ENCODE assay signal across 18 cellular contexts in genomic region chr1:243942196-243943150, GRCh38.
"Had no signal": no experiment of that assay in that cellular context is flagged by ENCODE, and none has a peak within 500 bp of the region (broad histone marks: within the 10 kb centered on the region; RNA-seq: fewer than 3 reads in every experiment).

No MANE protein-coding gene starts in this region.

- DNase-seq: activated B cell treated with CpG ODN at 0.5 μM for 24 hours; activated CD4-positive, alpha-beta memory T cell treated with anti-CD3 and anti-CD28 coated beads for 36 hours; activated CD4-positive, alpha-beta T cell treated with anti-CD3 and anti-CD28 coated beads for 36 hours; activated effector memory CD4-positive, alpha-beta T cell treated with Interleukin-2 at 50 U/mL for 16 hours; activated naive CD4-positive, alpha-beta T cell treated with anti-CD3 and anti-CD28 coated beads, Interleukin-2, amount 10 ng/mL, durations not matched to agents 7 days and 5 days; activated T-cell treated with anti-CD3 and anti-CD28 coated beads, Interleukin-2, amount 50 U/mL, for 48 hours; body of pancreas; effector memory CD8-positive, alpha-beta T cell; esophagus squamous epithelium; heart left ventricle; left cardiac atrium; nephron progenitor cell; T1000; upper lobe of right lung had no signal

- H3K27ac Mint-ChIP-seq: activated B cell treated with CpG ODN at 0.5 μM for 24 hours; activated CD4-positive, alpha-beta memory T cell treated with anti-CD3 and anti-CD28 coated beads for 36 hours; activated CD4-positive, alpha-beta T cell treated with anti-CD3 and anti-CD28 coated beads for 36 hours; activated naive CD4-positive, alpha-beta T cell treated with anti-CD3 and anti-CD28 coated beads, Interleukin-2, amount 10 ng/mL, durations not matched to agents 7 days and 5 days; effector memory CD8-positive, alpha-beta T cell; memory B cell; nephron progenitor cell; progenitor cell of endocrine pancreas; T-helper 1 cell treated with Interleukin-12 subunit alpha and Interleukin-12 subunit beta and Interleukin-4 antibody, amounts not matched to agents 30 μg/mL and 1 μg/mL, for 36 hours had no signal

- H3K4me1 Mint-ChIP-seq: activated B cell treated with CpG ODN at 0.5 μM for 24 hours; activated naive CD4-positive, alpha-beta T cell treated with anti-CD3 and anti-CD28 coated beads, Interleukin-2, amount 10 ng/mL, durations not matched to agents 7 days and 5 days; memory B cell had no signal

- H3K36me3 Mint-ChIP-seq: activated CD4-positive, alpha-beta memory T cell treated with anti-CD3 and anti-CD28 coated beads for 36 hours; activated naive CD4-positive, alpha-beta T cell treated with anti-CD3 and anti-CD28 coated beads, Interleukin-2, amount 10 ng/mL, durations not matched to agents 7 days and 5 days; memory B cell had no signal

- H3K4me3 Mint-ChIP-seq: activated B cell treated with CpG ODN at 0.5 μM for 24 hours; activated CD4-positive, alpha-beta memory T cell treated with anti-CD3 and anti-CD28 coated beads for 36 hours; activated CD4-positive, alpha-beta T cell treated with anti-CD3 and anti-CD28 coated beads for 36 hours; activated naive CD4-positive, alpha-beta T cell treated with anti-CD3 and anti-CD28 coated beads, Interleukin-2, amount 10 ng/mL, durations not matched to agents 7 days and 5 days; effector memory CD8-positive, alpha-beta T cell; memory B cell; nephron progenitor cell; T-helper 1 cell treated with Interleukin-12 subunit alpha and Interleukin-12 subunit beta and Interleukin-4 antibody, amounts not matched to agents 30 μg/mL and 1 μg/mL, for 36 hours had no signal

- H3K9me3 Mint-ChIP-seq: activated B cell treated with CpG ODN at 0.5 μM for 24 hours; activated CD4-positive, alpha-beta memory T cell treated with anti-CD3 and anti-CD28 coated beads for 36 hours; activated naive CD4-positive, alpha-beta T cell treated with anti-CD3 and anti-CD28 coated beads, Interleukin-2, amount 10 ng/mL, durations not matched to agents 7 days and 5 days; effector memory CD8-positive, alpha-beta T cell; memory B cell; nephron progenitor cell; T-helper 1 cell treated with Interleukin-12 subunit alpha and Interleukin-12 subunit beta and Interleukin-4 antibody, amounts not matched to agents 30 μg/mL and 1 μg/mL, for 36 hours had no signal

- ATAC-seq: activated CD4-positive, alpha-beta T cell treated with anti-CD3 and anti-CD28 coated beads for 36 hours; body of pancreas; effector memory CD8-positive, alpha-beta T cell; gastroesophageal sphincter; heart left ventricle; left cardiac atrium; upper lobe of right lung had no signal
